In the genomic region with DNA sequence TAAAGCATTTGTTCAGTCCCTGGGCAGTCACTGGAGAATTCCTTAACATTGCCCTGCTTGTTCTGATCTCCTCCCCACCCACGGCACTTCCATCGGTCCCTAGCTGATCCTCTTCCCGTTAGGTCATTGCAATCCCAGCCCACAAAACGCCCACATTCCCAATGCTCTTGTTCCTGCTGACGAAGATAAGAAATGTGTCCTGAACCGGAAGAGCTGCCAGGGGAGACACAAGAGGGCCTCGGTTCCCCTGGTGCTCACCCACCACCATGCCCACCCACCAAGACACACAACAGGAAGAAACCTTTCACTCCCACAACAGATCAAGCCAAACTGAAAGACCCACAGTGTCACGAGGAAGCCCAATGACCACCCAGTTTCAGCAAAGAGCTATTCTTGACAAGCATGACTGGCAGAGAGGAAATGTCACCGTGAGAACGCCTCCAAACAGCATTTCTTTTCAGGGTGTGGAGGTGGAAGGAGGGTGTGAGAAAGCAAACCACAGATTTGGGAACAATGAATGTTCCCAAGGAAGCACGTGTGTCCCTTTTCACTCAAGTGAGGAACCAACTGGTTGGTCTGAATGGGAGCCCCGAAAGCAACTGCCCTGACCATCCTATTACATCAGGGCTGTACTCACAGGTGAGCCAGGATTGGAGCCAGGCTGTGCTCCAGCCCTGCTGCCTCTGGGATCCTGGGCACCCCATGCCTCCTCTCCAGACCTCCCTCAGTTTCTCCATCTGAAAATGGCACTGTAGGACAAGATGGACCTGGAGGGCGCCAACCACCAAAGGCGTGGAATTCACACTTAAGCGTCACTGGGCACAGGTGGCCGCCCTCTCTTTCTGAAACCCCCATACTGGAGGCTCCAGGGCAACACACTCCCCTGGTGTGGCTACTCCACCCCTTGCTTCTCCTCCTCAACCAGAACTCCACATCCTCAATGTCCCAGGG, we compare ENCODE assay signal across 1 cellular context.
TF ChIP-seq lines count a peak whose summit lies in the region.

No MANE protein-coding gene starts in this region.

TF ChIP-seq in SK-N-SH treated with all-trans-retinoic acid at 6 μM for 48 hours, 23 proteins besides CTCF, POLR2A, EP300 and RAD21 (continued from another document):
- TF ChIP-seq, protein P1, sequence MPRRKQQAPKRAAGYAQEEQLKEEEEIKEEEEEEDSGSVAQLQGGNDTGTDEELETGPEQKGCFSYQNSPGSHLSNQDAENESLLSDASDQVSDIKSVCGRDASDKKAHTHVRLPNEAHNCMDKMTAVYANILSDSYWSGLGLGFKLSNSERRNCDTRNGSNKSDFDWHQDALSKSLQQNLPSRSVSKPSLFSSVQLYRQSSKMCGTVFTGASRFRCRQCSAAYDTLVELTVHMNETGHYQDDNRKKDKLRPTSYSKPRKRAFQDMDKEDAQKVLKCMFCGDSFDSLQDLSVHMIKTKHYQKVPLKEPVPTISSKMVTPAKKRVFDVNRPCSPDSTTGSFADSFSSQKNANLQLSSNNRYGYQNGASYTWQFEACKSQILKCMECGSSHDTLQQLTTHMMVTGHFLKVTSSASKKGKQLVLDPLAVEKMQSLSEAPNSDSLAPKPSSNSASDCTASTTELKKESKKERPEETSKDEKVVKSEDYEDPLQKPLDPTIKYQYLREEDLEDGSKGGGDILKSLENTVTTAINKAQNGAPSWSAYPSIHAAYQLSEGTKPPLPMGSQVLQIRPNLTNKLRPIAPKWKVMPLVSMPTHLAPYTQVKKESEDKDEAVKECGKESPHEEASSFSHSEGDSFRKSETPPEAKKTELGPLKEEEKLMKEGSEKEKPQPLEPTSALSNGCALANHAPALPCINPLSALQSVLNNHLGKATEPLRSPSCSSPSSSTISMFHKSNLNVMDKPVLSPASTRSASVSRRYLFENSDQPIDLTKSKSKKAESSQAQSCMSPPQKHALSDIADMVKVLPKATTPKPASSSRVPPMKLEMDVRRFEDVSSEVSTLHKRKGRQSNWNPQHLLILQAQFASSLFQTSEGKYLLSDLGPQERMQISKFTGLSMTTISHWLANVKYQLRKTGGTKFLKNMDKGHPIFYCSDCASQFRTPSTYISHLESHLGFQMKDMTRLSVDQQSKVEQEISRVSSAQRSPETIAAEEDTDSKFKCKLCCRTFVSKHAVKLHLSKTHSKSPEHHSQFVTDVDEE (CRISPR knock-in tag; IDR thresholded peaks at IDR 0.05): no peak
- TF ChIP-seq RARB (CRISPR knock-in tag; IDR thresholded peaks at IDR 0.05): no peak
- TF ChIP-seq OSR1 (CRISPR knock-in tag; IDR thresholded peaks at IDR 0.05): no peak
